ENCODE assay signal across 10 cellular contexts in genomic region chr1:217620814-217621213, GRCh38. TPM values are rescaled to one million over a fixed set of nuclear protein-coding genes. Genes with fewer than 3 reads are reported as not detected.
DNase-seq lines count a peak whose midpoint lies in the region; ATAC-seq and TF ChIP-seq lines count a peak whose summit lies in the region.
"Had no signal": no experiment of that assay in that cellular context is flagged by ENCODE, and none has a peak within 500 bp of the region (broad histone marks: within the 10 kb centered on the region; RNA-seq: fewer than 3 reads in every experiment).

No MANE protein-coding gene starts in this region.

- H3K36me3 Mint-ChIP-seq in effector memory CD8-positive, alpha-beta T cell (ENCODE audit: insufficient read depth) = peaks cover 17% of the 10 kb centered on the region
- H3K36me3 Mint-ChIP-seq in endothelial cell (ENCODE audit: low read depth, unreplicated experiment) = peaks cover 5% of the 10 kb centered on the region

- intact Hi-C loops in transverse colon (cut with DNase I; ENCODE audit: low total_unique reads) = loop anchor here (5.0 kb wide), 1 partner anchor 546 kb away; no protein-coding TSS in a partner anchor

- no peak for TF ChIP-seq EP300 in transverse colon (IDR thresholded peaks at IDR 0.05; ENCODE audit: low read depth)

- ATAC-seq in GM18867 (IDR thresholded peaks at IDR 0.05; ENCODE audit: unreplicated experiment) (peak; percentile 100), GM21390 (IDR thresholded peaks at IDR 0.05; ENCODE audit: unreplicated experiment) (peak; percentile 99), HG03095 (IDR thresholded peaks at IDR 0.05; ENCODE audit: unreplicated experiment) (peak; percentile 100)
- ATAC-seq in effector memory CD8-positive, alpha-beta T cell (replicated peaks) = no peak

- no peaks in the 10 kb centered on the region for H3K4me1 ChIP-seq in transverse colon

- H3K27me3 ChIP-seq in transverse colon = no peaks in the 10 kb centered on the region

- H3K9me3 Mint-ChIP-seq in effector memory CD8-positive, alpha-beta T cell = no peaks in the 10 kb centered on the region
- no peaks in the 10 kb centered on the region for H3K9me3 Mint-ChIP-seq in endothelial cell (ENCODE audit: unreplicated experiment)
- H3K9me3 Mint-ChIP-seq: activated naive CD4-positive, alpha-beta T cell treated with anti-CD3 and anti-CD28 coated beads, Interleukin-2, amount 50 U/mL, for 24 hours had no signal

- WGBS in transverse colon (ENCODE audit: low coverage in 1 of 2), 2 donors = 71 to 73% methylated on average over 4 of the region's 4 CpGs

- peak overlapping the region; percentile 8 to 69 for H3K27ac Mint-ChIP-seq in effector memory CD8-positive, alpha-beta T cell
- no peak overlapping the region for H3K27ac Mint-ChIP-seq in endothelial cell (ENCODE audit: unreplicated experiment)
- H3K27ac Mint-ChIP-seq: activated naive CD4-positive, alpha-beta T cell treated with anti-CD3 and anti-CD28 coated beads, Interleukin-2, amount 50 U/mL, for 24 hours had no signal

- H3K36me3 ChIP-seq in transverse colon = peaks cover 0 to 13% (median 5%) of the 10 kb centered on the region in 4 donors

- H3K4me3 ChIP-seq in transverse colon = no peak overlapping the region

- no peak overlapping the region for H3K4me3 Mint-ChIP-seq in effector memory CD8-positive, alpha-beta T cell
- H3K4me3 Mint-ChIP-seq in endothelial cell (ENCODE audit: unreplicated experiment) = no peak overlapping the region
- H3K4me3 Mint-ChIP-seq: activated naive CD4-positive, alpha-beta T cell treated with anti-CD3 and anti-CD28 coated beads, Interleukin-2, amount 50 U/mL, for 24 hours had no signal

- H3K4me1 Mint-ChIP-seq in effector memory CD8-positive, alpha-beta T cell (ENCODE audit: low read depth in 2 of 2) = peaks cover 11 to 28% of the 10 kb centered on the region in 2 donors
- peaks cover 8% of the 10 kb centered on the region for H3K4me1 Mint-ChIP-seq in endothelial cell (ENCODE audit: unreplicated experiment)

- in situ Hi-C loops in transverse colon (cut with MboI; ENCODE audit: low pct_ligation_motif_present in 1 of 4, low pct_unique_long_range_greater_than_20kb in 1 of 4, low sequenced_read_pairs in 3 of 4) = no loop called here

- no peak overlapping the region for H3K27ac ChIP-seq in transverse colon

- H3K27me3 Mint-ChIP-seq in effector memory CD8-positive, alpha-beta T cell = no peaks in the 10 kb centered on the region
- H3K27me3 Mint-ChIP-seq in endothelial cell (ENCODE audit: unreplicated experiment) = no peaks in the 10 kb centered on the region
- H3K27me3 Mint-ChIP-seq: activated naive CD4-positive, alpha-beta T cell treated with anti-CD3 and anti-CD28 coated beads, Interleukin-2, amount 50 U/mL, for 24 hours had no signal

- DNase-seq in effector memory CD8-positive, alpha-beta T cell = no peak
- DNase-seq in transverse colon = no peak
- DNase-seq in DMS53 treated with DMSO at 0.1 percent for 48 hours (lab: John Stamatoyannopoulos, UW; ENCODE audit: unreplicated experiment) = no peak
- DNase-seq in endothelial cell (ENCODE audit: low spot score) = no peak
- DNase-seq in GDM1 (lab: John Stamatoyannopoulos, UW) = no peak
- DNase-seq: T1000 had no signal

- TF ChIP-seq CTCF in transverse colon (IDR thresholded peaks at IDR 0.05) (no peak), endothelial cell (IDR thresholded peaks at IDR 0.05; ENCODE audit: unreplicated experiment) (no peak)

- H3K9me3 ChIP-seq in transverse colon = no peaks in the 10 kb centered on the region

- no peak for TF ChIP-seq POLR2A in transverse colon (IDR thresholded peaks at IDR 0.05)

RNA-seq across cellular contexts. Expression of gene GPATCH2, which starts 10.1 kb away (rescaled TPM):
- total RNA-seq in transverse colon (100 to 1,000 TPM in 1 of 4 donors, 10 to 100 TPM in 2, 1 to 10 TPM in 1; 8.6 to 248 (median 18.4) TPM), endothelial cell (ENCODE audit: unreplicated experiment) (18.4 TPM)

RNA-seq across cellular contexts. Expression of gene SPATA17, which starts 10.3 kb away (rescaled TPM):
- total RNA-seq in transverse colon = under 1 TPM in 2 of 4 donors, not detected in 2; under 0.01 TPM
- 0.36 TPM for total RNA-seq in endothelial cell (ENCODE audit: unreplicated experiment)
